ENCODE assay signal across 8 cellular contexts in the genomic region with DNA sequence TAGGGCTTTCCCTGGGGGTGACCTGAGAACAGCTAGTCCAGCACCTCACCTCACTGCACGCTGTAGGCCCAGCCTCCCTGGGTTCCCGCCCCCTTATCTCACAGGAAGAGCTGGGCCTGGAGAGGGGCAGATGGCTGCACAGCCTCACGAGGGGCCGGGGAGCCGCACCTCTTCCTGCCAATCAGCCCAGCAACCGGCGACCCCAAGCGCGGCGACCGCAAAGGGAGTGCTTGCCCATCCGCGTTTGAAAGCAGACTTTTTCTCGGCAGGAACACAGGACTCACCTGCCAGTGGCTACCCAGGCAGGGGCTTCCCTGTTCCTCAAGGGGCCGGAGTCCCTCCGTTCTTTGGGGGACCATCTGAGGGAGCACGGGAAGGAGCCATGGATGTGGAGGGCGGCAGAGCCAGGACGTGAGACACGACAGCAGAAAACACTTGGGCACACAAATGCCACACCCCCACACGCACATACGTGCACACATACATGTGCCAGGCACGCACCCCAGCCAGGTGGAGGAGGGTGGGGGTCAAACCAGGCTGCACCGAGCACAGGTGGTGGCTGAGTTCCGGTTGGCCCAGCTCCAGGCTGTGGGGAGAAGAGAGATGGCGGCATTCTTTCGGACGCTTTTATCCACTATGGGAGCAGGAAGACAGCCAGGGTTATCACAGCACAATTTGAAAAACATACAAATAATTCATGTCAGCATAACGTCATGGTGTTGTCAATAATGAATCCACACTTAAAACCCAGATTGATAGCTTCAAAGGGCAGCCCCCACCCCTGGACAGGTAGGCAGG.
DNase-seq lines count a peak whose midpoint lies in the region; ATAC-seq and TF ChIP-seq lines count a peak whose summit lies in the region.

No MANE protein-coding gene starts in this region.

- no peak for TF ChIP-seq CTCF in brain microvascular endothelial cell (IDR thresholded peaks at IDR 0.05; ENCODE audit: low read depth, low read length, missing control alignments)

- no peaks in the 10 kb centered on the region for H3K27me3 ChIP-seq in brain microvascular endothelial cell (replicated peaks)

- no peak overlapping the region for H3K4me3 ChIP-seq in brain microvascular endothelial cell (ENCODE audit: low read depth, low read length)

- H3K36me3 ChIP-seq in brain microvascular endothelial cell (replicated peaks): no peaks in the 10 kb centered on the region

- DNase-seq in stimulated activated naive CD4-positive, alpha-beta T cell (lab: John Stamatoyannopoulos, UW): peak in 5 of 6 experiments; percentile 15 to 54 (median 38)
- DNase-seq in stimulated activated naive CD4-positive, alpha-beta T cell treated with Interleukin-2 at 50 U/mL for 16 hours (lab: John Stamatoyannopoulos, UW): no peak
- peak in 3 of 5 experiments; percentile 36 to 74 (median 64) for DNase-seq in T-helper 2 cell
- no peak for DNase-seq in epithelial cell of prostate (ENCODE audit: low read depth, low spot score)
- no peak for DNase-seq in glomerular visceral epithelial cell (ENCODE audit: extremely low spot score)
- no peak for DNase-seq in brain microvascular endothelial cell

- in situ Hi-C loops in brain microvascular endothelial cell (cut with HindIII; ENCODE audit: low pct_ligation_motif_present, low sequenced_read_pairs): no loop called here

- H3K27ac ChIP-seq in epithelial cell of prostate (peak overlapping the region; percentile 62), brain microvascular endothelial cell (no peak overlapping the region)

- ATAC-seq in GM19351 (IDR thresholded peaks at IDR 0.05; ENCODE audit: unreplicated experiment): no peak
- ATAC-seq in HG03159 (IDR thresholded peaks at IDR 0.05; ENCODE audit: unreplicated experiment): no peak

Comparison
In these comparisons a context has a peak if more than half of its experiments do, and no peak if none do; other contexts are left out.
1. DNase-seq: peak in stimulated activated naive CD4-positive, alpha-beta T cell (5 of 6) and T-helper 2 cell (3 of 5); none in stimulated activated naive CD4-positive, alpha-beta T cell treated with Interleukin-2 at 50 U/mL for 16 hours (single experiment), epithelial cell of prostate (single experiment), glomerular visceral epithelial cell (single experiment) and brain microvascular endothelial cell (single experiment).